In genomic region chr17:82844796-82845162, GRCh38 we compare ENCODE assay signal across 1 cellular context.
TF ChIP-seq lines count a peak whose summit lies in the region.

No MANE protein-coding gene starts in this region.

TF ChIP-seq in WTC11, 78 proteins besides CTCF, POLR2A, EP300 and RAD21:
- TF ChIP-seq ZSCAN18 (CRISPR knock-in tag; IDR thresholded peaks at IDR 0.05) = no peak
- no peak for TF ChIP-seq ARID4B (CRISPR knock-in tag; IDR thresholded peaks at IDR 0.05; ENCODE audit: borderline replicate concordance)
- no peak for TF ChIP-seq MXD4 (CRISPR knock-in tag; IDR thresholded peaks at IDR 0.05; ENCODE audit: borderline replicate concordance)
- no peak for TF ChIP-seq USF1 (CRISPR knock-in tag; IDR thresholded peaks at IDR 0.05)
- TF ChIP-seq NR1H2 (CRISPR knock-in tag; IDR thresholded peaks at IDR 0.05) = no peak
- no peak for TF ChIP-seq TEAD1 (CRISPR knock-in tag; IDR thresholded peaks at IDR 0.05)
